In genomic region chr7:85183296-85183695, GRCh38 we compare ENCODE assay signal across 23 cellular contexts. TPM values are rescaled to one million over a fixed set of nuclear protein-coding genes. Genes with fewer than 3 reads are reported as not detected.
A peak's percentile ranks its signal among the peaks of the same experiment; 100 is the strongest.
DNase-seq lines count a peak whose midpoint lies in the region; FAIRE-seq and TF ChIP-seq lines count a peak whose summit lies in the region.
"Had no signal": no experiment of that assay in that cellular context is flagged by ENCODE, and none has a peak within 500 bp of the region (broad histone marks: within the 10 kb centered on the region; RNA-seq: fewer than 3 reads in every experiment).

No MANE protein-coding gene starts in this region.

- TF ChIP-seq CTCF in astrocyte (IDR thresholded peaks at IDR 0.05; ENCODE audit: insufficient read depth, low read depth, low read length) (no peak), nephron (IDR thresholded peaks at IDR 0.05; ENCODE audit: unreplicated experiment in 3 of 3) (no peak), osteocyte (IDR thresholded peaks at IDR 0.05) (no peak)

- H3K79me2 ChIP-seq in astrocyte (ENCODE audit: insufficient read depth, low read length) = no peaks in the 10 kb centered on the region

- H3K4me3 Mint-ChIP-seq in astrocyte (ENCODE audit: unreplicated experiment) (no peak overlapping the region), nephron (peak overlapping the region; percentile 28 to 45 (median 38)), osteocyte (ENCODE audit: unreplicated experiment) (peak overlapping the region; percentile 24)
- H3K4me3 Mint-ChIP-seq: B cell; CD4-positive, CD25-positive, alpha-beta regulatory T cell; CD8-positive, alpha-beta T cell had no signal

- H3K27ac Mint-ChIP-seq in astrocyte (ENCODE audit: unreplicated experiment) (peak overlapping the region; percentile 4), nephron (peak overlapping the region in 1 of 3 experiments; percentile 49), osteocyte (ENCODE audit: unreplicated experiment) (no peak overlapping the region)
- H3K27ac Mint-ChIP-seq: B cell; CD4-positive, CD25-positive, alpha-beta regulatory T cell; CD8-positive, alpha-beta T cell had no signal

- FAIRE-seq in astrocyte (lab: Jason Lieb, UNC) = no peak
- FAIRE-seq: A204.1, G401.6, GM12892, GM19239, H1 had no signal

- H3K9ac ChIP-seq in astrocyte (ENCODE audit: low read length) = no peak overlapping the region
- H3K9ac ChIP-seq: BLaER1, GM23248 had no signal

- no peak overlapping the region for H2AFZ ChIP-seq in astrocyte (ENCODE audit: low read depth, low read length)
- H2AFZ ChIP-seq: GM23248 had no signal

- no peaks in the 10 kb centered on the region for H3K36me3 ChIP-seq in astrocyte (ENCODE audit: insufficient read depth, low read length)
- H3K36me3 ChIP-seq: BLaER1 had no signal

- peaks cover 6% of the 10 kb centered on the region for H3K9me3 ChIP-seq in astrocyte (ENCODE audit: insufficient read depth, low read depth, low read length)

- peaks cover 3% of the 10 kb centered on the region for H3K36me3 Mint-ChIP-seq in astrocyte (ENCODE audit: low read depth, unreplicated experiment)
- H3K36me3 Mint-ChIP-seq in nephron (ENCODE audit: low read depth) = peaks cover 50% of the 10 kb centered on the region
- H3K36me3 Mint-ChIP-seq in osteocyte (ENCODE audit: unreplicated experiment) = peaks cover 7% of the 10 kb centered on the region
- H3K36me3 Mint-ChIP-seq: CD4-positive, CD25-positive, alpha-beta regulatory T cell; CD8-positive, alpha-beta T cell had no signal

- H3K27me3 ChIP-seq in astrocyte (ENCODE audit: insufficient read depth, low read length) = peaks cover 12% of the 10 kb centered on the region

- H3K4me1 Mint-ChIP-seq in astrocyte (ENCODE audit: low read depth, unreplicated experiment) (peaks cover 5% of the 10 kb centered on the region), nephron (peaks cover 19% of the 10 kb centered on the region), osteocyte (ENCODE audit: unreplicated experiment) (peaks cover 17% of the 10 kb centered on the region)
- H3K4me1 Mint-ChIP-seq: CD4-positive, CD25-positive, alpha-beta regulatory T cell had no signal

- no peak overlapping the region for H3K4me2 ChIP-seq in astrocyte (ENCODE audit: low read length)
- H3K4me2 ChIP-seq: BLaER1 had no signal

- H3K4me3 ChIP-seq in astrocyte (ENCODE audit: insufficient read depth, low read depth, low read length) = no peak overlapping the region
- H3K4me3 ChIP-seq: BLaER1, GM23248 had no signal

- peaks cover 17% of the 10 kb centered on the region for H3K27me3 Mint-ChIP-seq in astrocyte (ENCODE audit: low read depth, unreplicated experiment)
- peaks cover 20% of the 10 kb centered on the region for H3K27me3 Mint-ChIP-seq in nephron (ENCODE audit: low read depth)
- no peaks in the 10 kb centered on the region for H3K27me3 Mint-ChIP-seq in osteocyte (ENCODE audit: unreplicated experiment)
- H3K27me3 Mint-ChIP-seq: CD4-positive, CD25-positive, alpha-beta regulatory T cell had no signal

- H4K20me1 ChIP-seq in astrocyte (ENCODE audit: insufficient read depth, low read length) = no peaks in the 10 kb centered on the region
- H4K20me1 ChIP-seq: BLaER1 had no signal

- peaks cover 10% of the 10 kb centered on the region for H3K9me3 Mint-ChIP-seq in astrocyte (ENCODE audit: unreplicated experiment)
- H3K9me3 Mint-ChIP-seq in nephron = peaks cover 18% of the 10 kb centered on the region
- peaks cover 3% of the 10 kb centered on the region for H3K9me3 Mint-ChIP-seq in osteocyte (ENCODE audit: unreplicated experiment)

- H3K27ac ChIP-seq in astrocyte (ENCODE audit: low read depth, low read length) = no peak overlapping the region
- H3K27ac ChIP-seq: 22Rv1, BLaER1, C4-2B, GM23248 had no signal

- peaks cover 5% of the 10 kb centered on the region for H3K4me1 ChIP-seq in astrocyte (ENCODE audit: insufficient read depth, low read length)
- H3K4me1 ChIP-seq: Caco-2 had no signal

- DNase-seq in astrocyte (ENCODE audit: low read depth) (no peak), osteocyte (ENCODE audit: extremely low spot score, unreplicated experiment) (no peak), NK-92 (lab: John Stamatoyannopoulos, UW; ENCODE audit: unreplicated experiment) (no peak), NCI-H748 treated with DMSO at 0.1 percent for 48 hours (lab: John Stamatoyannopoulos, UW) (no peak)
- DNase-seq in activated naive CD4-positive, alpha-beta T cell treated with anti-CD3 and anti-CD28 coated beads, Interleukin-2, amount 50 U/mL, for 16 hours = no peak
- DNase-seq: Caco-2; CD4-positive, CD25-positive, alpha-beta regulatory T cell; CD8-positive, alpha-beta T cell; DMS153; DND-41; GM23248; H7; HCEC 1CT had no signal

RNA-seq across cellular contexts. Expression of gene SEMA3D, which starts 3.6 kb away (rescaled TPM):
- total RNA-seq in astrocyte (9.1 and 17.7 TPM in 2 replicates), osteocyte (18.6 and 19.4 TPM in 2 replicates)
- total RNA-seq: CD4-positive, CD25-positive, alpha-beta regulatory T cell; CD8-positive, alpha-beta T cell had no signal
